ENCODE assay signal across 18 cellular contexts in the genomic region with DNA sequence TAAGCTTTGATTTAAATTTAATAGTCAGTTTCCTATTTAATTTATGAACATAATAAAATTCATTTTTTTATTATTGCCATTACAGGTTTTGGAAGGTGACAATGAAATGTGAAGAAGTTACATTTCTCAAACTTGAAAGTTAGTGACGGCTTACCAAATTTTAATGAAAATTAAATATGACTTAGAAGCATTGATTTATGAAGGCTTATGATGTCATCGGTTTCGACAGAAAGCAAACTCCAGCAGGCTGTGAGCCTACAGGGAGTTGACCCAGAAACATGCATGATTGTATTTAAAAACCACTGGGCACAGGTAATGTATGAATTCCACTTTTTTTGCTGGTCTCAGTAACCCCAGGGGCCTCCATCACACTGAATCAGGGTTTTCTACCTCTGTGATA.
"Had no signal": no experiment of that assay in that cellular context is flagged by ENCODE, and none has a peak within 500 bp of the region (broad histone marks: within the 10 kb centered on the region; RNA-seq: fewer than 3 reads in every experiment).

No MANE protein-coding gene starts in this region.

- H3K4me3 ChIP-seq: dorsolateral prefrontal cortex, lower lobe of right lung, pancreas, stomach, thyroid gland, upper lobe of left lung had no signal

- H3K27ac ChIP-seq: dorsolateral prefrontal cortex, lower lobe of right lung, neutrophil, pancreas, stomach, thyroid gland, upper lobe of left lung had no signal

- DNase-seq: dorsolateral prefrontal cortex; effector CD4-positive, alpha-beta T cell; hypothalamus; immature natural killer cell; left ventricle myocardium superior; lower lobe of right lung; naive B cell; pancreas; stimulated activated CD4-positive, alpha-beta T cell treated with anti-CD3 and anti-CD28 coated beads, Interleukin-2, amount 100 ng/mL, for 24 hours; stimulated activated CD4-positive, alpha-beta T cell treated with anti-CD3 and anti-CD28 coated beads, Interleukin-4, amount 100 ng/mL, for 24 hours; stimulated activated naive CD4-positive, alpha-beta T cell treated with Interleukin-2 at 50 U/mL for 16 hours; stomach; thyroid gland; upper lobe of left lung had no signal

- ATAC-seq: left ventricle myocardium superior; lower lobe of right lung; natural killer cell treated with Interleukin-12 subunit alpha and Interleukin-12 subunit beta and Interleukin-15 and Interleukin-18, amount 100 ng/mL, for 72 hours; pancreas; sciatic nerve; stimulated activated effector memory CD8-positive, alpha-beta T cell treated with anti-CD3 and anti-CD28 coated beads, Interleukin-12 subunit alpha, Interleukin-12 subunit beta, amount 100 ng/mL, for 72 hours had no signal

- H3K4me1 ChIP-seq: lower lobe of right lung, upper lobe of left lung had no signal

- H3K27me3 ChIP-seq: dorsolateral prefrontal cortex, pancreas, stomach, thyroid gland, upper lobe of left lung had no signal

- H3K9me3 ChIP-seq: lower lobe of right lung, neutrophil, pancreas, stomach, thyroid gland, upper lobe of left lung had no signal

- H3K36me3 ChIP-seq: lower lobe of right lung, neutrophil, pancreas, stomach, thyroid gland, upper lobe of left lung had no signal
